1 cellular context compared by ENCODE assay signal in the genomic region with DNA sequence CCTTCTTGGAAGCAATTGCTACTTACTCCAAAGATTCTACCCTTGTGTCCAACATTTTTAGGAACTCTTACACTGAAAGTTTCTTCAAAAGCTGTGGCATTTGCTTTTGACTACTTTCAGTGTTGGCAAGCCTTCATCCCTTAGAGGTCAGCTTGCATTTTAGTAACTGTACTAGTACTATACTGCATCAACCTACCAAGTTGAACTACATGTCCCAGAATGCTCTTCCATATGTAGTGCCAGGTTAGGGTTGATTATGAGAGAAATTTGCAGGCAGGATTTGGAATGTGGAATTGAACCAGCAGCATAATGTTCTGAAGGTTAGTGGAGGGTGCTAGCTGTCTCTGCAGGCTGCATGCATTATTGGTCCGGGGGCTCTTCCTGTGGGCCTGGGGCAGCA.
TF ChIP-seq lines count a peak whose summit lies in the region.

No MANE protein-coding gene starts in this region.

TF ChIP-seq in IMR-90, 13 proteins besides CTCF, POLR2A, EP300 and RAD21 (continued from another document):
- TF ChIP-seq, protein P1, sequence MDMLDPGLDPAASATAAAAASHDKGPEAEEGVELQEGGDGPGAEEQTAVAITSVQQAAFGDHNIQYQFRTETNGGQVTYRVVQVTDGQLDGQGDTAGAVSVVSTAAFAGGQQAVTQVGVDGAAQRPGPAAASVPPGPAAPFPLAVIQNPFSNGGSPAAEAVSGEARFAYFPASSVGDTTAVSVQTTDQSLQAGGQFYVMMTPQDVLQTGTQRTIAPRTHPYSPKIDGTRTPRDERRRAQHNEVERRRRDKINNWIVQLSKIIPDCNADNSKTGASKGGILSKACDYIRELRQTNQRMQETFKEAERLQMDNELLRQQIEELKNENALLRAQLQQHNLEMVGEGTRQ (IDR thresholded peaks at IDR 0.05; ENCODE audit: low read depth, low read length) = no peak
- TF ChIP-seq RFX5 (IDR thresholded peaks at IDR 0.05; ENCODE audit: low read depth, low read length) (no peak), CHD1 (IDR thresholded peaks at IDR 0.05; ENCODE audit: low read depth, low read length) (no peak), SMC3 (IDR thresholded peaks at IDR 0.05; ENCODE audit: low read depth, low read length) (no peak), FOS (IDR thresholded peaks at IDR 0.05; ENCODE audit: low read depth, low read length) (no peak), RCOR1 (IDR thresholded peaks at IDR 0.05; ENCODE audit: insufficient replicate concordance, low read length) (no peak), NFE2L2 (IDR thresholded peaks at IDR 0.05; ENCODE audit: low read depth, low read length) (no peak), CEBPB (IDR thresholded peaks at IDR 0.05; ENCODE audit: low read depth, low read length) (no peak), BHLHE40 (IDR thresholded peaks at IDR 0.05; ENCODE audit: low read depth, low read length) (no peak), MXI1 (IDR thresholded peaks at IDR 0.05; ENCODE audit: borderline replicate concordance, low read depth, low read length) (no peak), MAFK (IDR thresholded peaks at IDR 0.05; ENCODE audit: low read depth, low read length) (no peak)
- TF ChIP-seq, protein P2, sequence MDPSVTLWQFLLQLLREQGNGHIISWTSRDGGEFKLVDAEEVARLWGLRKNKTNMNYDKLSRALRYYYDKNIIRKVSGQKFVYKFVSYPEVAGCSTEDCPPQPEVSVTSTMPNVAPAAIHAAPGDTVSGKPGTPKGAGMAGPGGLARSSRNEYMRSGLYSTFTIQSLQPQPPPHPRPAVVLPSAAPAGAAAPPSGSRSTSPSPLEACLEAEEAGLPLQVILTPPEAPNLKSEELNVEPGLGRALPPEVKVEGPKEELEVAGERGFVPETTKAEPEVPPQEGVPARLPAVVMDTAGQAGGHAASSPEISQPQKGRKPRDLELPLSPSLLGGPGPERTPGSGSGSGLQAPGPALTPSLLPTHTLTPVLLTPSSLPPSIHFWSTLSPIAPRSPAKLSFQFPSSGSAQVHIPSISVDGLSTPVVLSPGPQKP (IDR thresholded peaks at IDR 0.05; ENCODE audit: borderline replicate concordance, low read depth, low read length) = no peak
